In the genomic region with DNA sequence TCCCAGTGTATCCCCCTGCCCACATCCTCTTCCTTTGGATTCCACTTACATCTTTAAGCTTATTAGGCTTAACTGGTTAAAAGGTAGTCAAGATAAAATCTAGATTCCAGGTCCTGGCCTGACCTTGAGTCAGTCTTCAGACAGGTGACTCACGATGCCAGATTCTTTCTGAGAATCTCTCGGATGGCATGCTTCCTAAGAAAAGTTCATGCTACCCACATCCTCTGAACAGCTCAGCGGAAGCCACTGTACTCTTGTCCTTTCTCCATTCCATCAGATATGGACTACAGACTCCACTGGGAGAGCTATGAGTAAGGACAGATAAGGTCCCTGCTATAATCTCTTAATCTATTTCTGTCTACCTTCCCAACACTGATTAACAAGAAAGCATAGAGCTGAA, we compare ENCODE assay signal across 15 cellular contexts. TPM values are rescaled to one million over a fixed set of nuclear protein-coding genes. Genes with fewer than 3 reads are reported as not detected.
DNase-seq lines count a peak whose midpoint lies in the region; ATAC-seq and TF ChIP-seq lines count a peak whose summit lies in the region.
"Had no signal": no experiment of that assay in that cellular context is flagged by ENCODE, and none has a peak within 500 bp of the region (broad histone marks: within the 10 kb centered on the region; RNA-seq: fewer than 3 reads in every experiment).

No MANE protein-coding gene starts in this region.

- no TSS peak for BruUV-seq in A673 (replicated peaks; lab: Mats Ljungman, UMichigan)

- peaks cover 10% of the 10 kb centered on the region for H3K4me1 ChIP-seq in A673 (ENCODE audit: insufficient read depth, low read length, poor library complexity, severe bottlenecking)
- H3K4me1 ChIP-seq: HAP-1 had no signal

- CTCF ChIA-PET in A673 (lab: Charles Lee), result no interaction called here

- H3K9me3 ChIP-seq in A673 (ENCODE audit: low read depth, low read length, poor library complexity, severe bottlenecking), result no peaks in the 10 kb centered on the region
- H3K9me3 ChIP-seq: HAP-1, mucosa of descending colon, stomach had no signal

- no peak overlapping the region for H3K27ac ChIP-seq in A673 (ENCODE audit: low read depth, low read length, poor library complexity, severe bottlenecking)
- H3K27ac ChIP-seq: stomach had no signal

- POLR2A ChIA-PET in A673 (lab: Charles Lee; ENCODE audit: low non-redundant PET), result interaction anchor here (0.6 kb wide), 1 partner anchor 121 kb away, joined by 4 read pairs; no protein-coding TSS in a partner anchor

- H3K4me3 ChIP-seq in cardiac fibroblast (replicated peaks in 1 of 2; ENCODE audit: low read depth in 2 of 2, low read length in 2 of 2), result no peak overlapping the region
- H3K4me3 ChIP-seq in A673 (ENCODE audit: low read depth, low read length, poor library complexity, severe bottlenecking), result no peak overlapping the region
- H3K4me3 ChIP-seq: HAP-1, mucosa of descending colon, stomach had no signal

- ATAC-seq in GM21360 (IDR thresholded peaks at IDR 0.05; ENCODE audit: unreplicated experiment), result no peak
- ATAC-seq: mucosa of descending colon had no signal

- DNase-seq in Daoy (ENCODE audit: low read depth), result peak; percentile 92
- peak; percentile 97 for DNase-seq in NCI-H226
- peak; percentile 60 to 90 for DNase-seq in cardiac fibroblast (ENCODE audit: low read depth in 2 of 2)
- DNase-seq in myocyte (ENCODE audit: low read depth), result peak; percentile 17
- no peak for DNase-seq in NCI-H2171 (lab: John Stamatoyannopoulos, UW)
- no peak for DNase-seq in A673 (ENCODE audit: low spot score)
- DNase-seq in stimulated activated naive CD4-positive, alpha-beta T cell treated with Interleukin-2 at 50 U/mL for 16 hours (lab: John Stamatoyannopoulos, UW), result no peak
- DNase-seq: anterior cingulate cortex, DMS79, mucosa of descending colon, NCI-H146, SIG-M5, stomach had no signal

- H3K36me3 ChIP-seq in A673 (ENCODE audit: insufficient read depth, low read length, poor library complexity, severe bottlenecking), result peaks cover 10% of the 10 kb centered on the region

- intact Hi-C loops in A673 (cut with micrococcal nuclease; ENCODE audit: unreplicated experiment), result loop anchor here (10.0 kb wide), 1 partner anchor 122 kb away; no protein-coding TSS in a partner anchor

- no peak for TF ChIP-seq CTCF in cardiac fibroblast (IDR thresholded peaks at IDR 0.05; ENCODE audit: low read depth, low read length)
- TF ChIP-seq CTCF in A673 (conservative IDR thresholded peaks at IDR 0.05; ENCODE audit: low read depth, low read length), result no peak

- no peaks in the 10 kb centered on the region for H3K27me3 ChIP-seq in A673 (replicated peaks; ENCODE audit: insufficient read depth, low read depth, low read length, poor library complexity)
- H3K27me3 ChIP-seq: stomach had no signal

RNA-seq across cellular contexts. Expression of a gene that starts 43.4 kb away (rescaled TPM):
- total RNA-seq in Daoy (2014; rRNA removed; shearing (Covaris generic)), result 13.7 and 14.4 TPM in 2 replicates
- total RNA-seq in myocyte, result 12.8 and 16.1 TPM in 2 replicates
- polyA plus RNA-seq in myocyte (2012), result 8.5 TPM
- 23.6 and 28.0 TPM in 2 replicates for total RNA-seq in A673 (2021)

Comparison
In these comparisons a context has a peak if more than half of its experiments do, and no peak if none do; other contexts are left out.
1. DNase-seq: peak in Daoy (single experiment), NCI-H226 (single experiment), cardiac fibroblast (2 of 2) and myocyte (single experiment); none in NCI-H2171 (single experiment), A673 (single experiment) and stimulated activated naive CD4-positive, alpha-beta T cell treated with Interleukin-2 at 50 U/mL for 16 hours (single experiment).